Comparison of ENCODE assay signal across 1 cellular context in the genomic region with DNA sequence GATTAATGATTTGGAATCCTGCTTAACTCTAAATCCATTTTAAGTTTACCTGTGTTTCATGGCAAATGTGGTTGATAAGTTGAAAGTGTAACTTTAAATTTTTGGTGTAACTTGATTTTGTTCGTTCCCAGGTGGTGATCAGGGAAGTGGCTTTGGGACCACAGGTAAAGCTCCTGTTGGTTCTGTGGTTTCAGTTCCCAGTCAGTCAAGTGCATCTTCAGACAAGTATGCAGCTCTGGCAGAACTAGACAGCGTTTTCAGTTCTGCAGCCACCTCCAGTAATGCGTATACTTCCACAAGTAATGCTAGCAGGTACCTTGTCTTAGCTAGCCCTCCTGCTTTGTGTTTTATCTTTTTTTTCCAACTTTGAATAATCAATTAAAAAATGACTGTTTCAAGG.
A peak's percentile ranks its signal among the peaks of the same experiment; 100 is the strongest.
TF ChIP-seq lines count a peak whose summit lies in the region.

No MANE protein-coding gene starts in this region.

TF ChIP-seq in GM12878, 131 proteins besides CTCF, POLR2A, EP300 and RAD21 (continued from another document):
- TF ChIP-seq CREM (IDR thresholded peaks at IDR 0.05; ENCODE audit: low read depth) (no peak; the same call in 1 of the 2 replicates), POU2F2 (IDR thresholded peaks at IDR 0.05; ENCODE audit: borderline replicate concordance, low read depth, low read length) (no peak), TARDBP (IDR thresholded peaks at IDR 0.05; ENCODE audit: borderline replicate concordance) (no peak), SIX5 (IDR thresholded peaks at IDR 0.05; ENCODE audit: low read depth, low read length, severe bottlenecking) (no peak), SUPT20H (IDR thresholded peaks at IDR 0.05; ENCODE audit: borderline replicate concordance, control insufficient read depth, low read depth, low read length) (no peak), SPI1 (IDR thresholded peaks at IDR 0.05; ENCODE audit: borderline replicate concordance, insufficient read depth, low read depth, low read length) (peak; percentile 68; the same call in 1 of the 2 replicates), SMAD5 (IDR thresholded peaks at IDR 0.05; ENCODE audit: low read depth) (no peak), HDAC2 (IDR thresholded peaks at IDR 0.05) (no peak), JUNB (IDR thresholded peaks at IDR 0.05) (no peak), RUNX3 (IDR thresholded peaks at IDR 0.05; ENCODE audit: low read length) (peak; percentile 95), NR2C1 (IDR thresholded peaks at IDR 0.05) (no peak)
- TF ChIP-seq, protein P1, sequence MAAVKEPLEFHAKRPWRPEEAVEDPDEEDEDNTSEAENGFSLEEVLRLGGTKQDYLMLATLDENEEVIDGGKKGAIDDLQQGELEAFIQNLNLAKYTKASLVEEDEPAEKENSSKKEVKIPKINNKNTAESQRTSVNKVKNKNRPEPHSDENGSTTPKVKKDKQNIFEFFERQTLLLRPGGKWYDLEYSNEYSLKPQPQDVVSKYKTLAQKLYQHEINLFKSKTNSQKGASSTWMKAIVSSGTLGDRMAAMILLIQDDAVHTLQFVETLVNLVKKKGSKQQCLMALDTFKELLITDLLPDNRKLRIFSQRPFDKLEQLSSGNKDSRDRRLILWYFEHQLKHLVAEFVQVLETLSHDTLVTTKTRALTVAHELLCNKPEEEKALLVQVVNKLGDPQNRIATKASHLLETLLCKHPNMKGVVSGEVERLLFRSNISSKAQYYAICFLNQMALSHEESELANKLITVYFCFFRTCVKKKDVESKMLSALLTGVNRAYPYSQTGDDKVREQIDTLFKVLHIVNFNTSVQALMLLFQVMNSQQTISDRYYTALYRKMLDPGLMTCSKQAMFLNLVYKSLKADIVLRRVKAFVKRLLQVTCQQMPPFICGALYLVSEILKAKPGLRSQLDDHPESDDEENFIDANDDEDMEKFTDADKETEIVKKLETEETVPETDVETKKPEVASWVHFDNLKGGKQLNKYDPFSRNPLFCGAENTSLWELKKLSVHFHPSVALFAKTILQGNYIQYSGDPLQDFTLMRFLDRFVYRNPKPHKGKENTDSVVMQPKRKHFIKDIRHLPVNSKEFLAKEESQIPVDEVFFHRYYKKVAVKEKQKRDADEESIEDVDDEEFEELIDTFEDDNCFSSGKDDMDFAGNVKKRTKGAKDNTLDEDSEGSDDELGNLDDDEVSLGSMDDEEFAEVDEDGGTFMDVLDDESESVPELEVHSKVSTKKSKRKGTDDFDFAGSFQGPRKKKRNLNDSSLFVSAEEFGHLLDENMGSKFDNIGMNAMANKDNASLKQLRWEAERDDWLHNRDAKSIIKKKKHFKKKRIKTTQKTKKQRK (IDR thresholded peaks at IDR 0.05; ENCODE audit: low read depth, low read length), result no peak
